In genomic region chr5:159286420-159287035, GRCh38 we compare ENCODE assay signal across 1 cellular context.
TF ChIP-seq lines count a peak whose summit lies in the region.

No MANE protein-coding gene starts in this region.

TF ChIP-seq in K562, 482 proteins besides CTCF, POLR2A, EP300 and RAD21 (continued from another document):
- no peak for TF ChIP-seq ZNF592 (IDR thresholded peaks at IDR 0.05)
- TF ChIP-seq SUPT5H (IDR thresholded peaks at IDR 0.05), result peak; percentile 33; the same call in 1 of the 2 replicates
- peak; percentile 29; the same call in 1 of the 2 replicates for TF ChIP-seq DEAF1 (CRISPR knock-in tag; IDR thresholded peaks at IDR 0.05)
- no peak for TF ChIP-seq PBX2 (CRISPR knock-in tag; IDR thresholded peaks at IDR 0.05; ENCODE audit: low read depth)
- 0 out of 2 replicates have a peak, but pooled peaks have one; percentile 12 for TF ChIP-seq PBX2 (tag; conservative IDR thresholded peaks at IDR 0.05; ENCODE audit: low read depth)
- TF ChIP-seq ZNF511 (CRISPR knock-in tag; IDR thresholded peaks at IDR 0.05), result no peak
